In the genomic region with DNA sequence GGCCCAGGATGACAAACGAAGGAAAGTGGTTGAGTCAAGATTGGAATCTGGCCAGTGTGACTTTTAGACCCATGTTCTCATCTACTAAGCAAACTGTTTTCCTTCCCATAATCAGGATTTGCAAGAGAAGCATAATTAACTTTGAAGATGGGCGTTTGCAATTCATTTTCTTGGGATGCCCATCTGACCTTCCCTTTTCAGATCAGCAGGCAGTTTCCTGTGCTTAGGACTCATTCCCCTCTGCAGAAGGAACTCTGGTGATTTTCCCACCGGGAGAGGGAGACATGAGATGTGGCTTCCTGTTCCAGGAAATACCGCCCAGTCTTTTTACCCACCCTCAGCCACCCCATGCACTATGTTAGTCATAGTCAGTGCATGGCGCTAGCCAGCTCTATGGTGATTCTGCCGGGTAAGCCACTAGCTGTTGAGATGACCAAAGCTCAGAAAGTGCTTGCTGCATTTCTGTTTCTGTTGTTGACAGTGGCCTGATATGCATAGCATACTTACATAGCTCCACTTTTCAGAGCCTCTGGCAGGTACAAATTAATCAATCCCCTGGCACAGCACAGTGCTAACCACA, we compare ENCODE assay signal across 9 cellular contexts.
A peak's percentile ranks its signal among the peaks of the same experiment; 100 is the strongest.
DNase-seq lines count a peak whose midpoint lies in the region; ATAC-seq and TF ChIP-seq lines count a peak whose summit lies in the region.
"Had no signal": no experiment of that assay in that cellular context is flagged by ENCODE, and none has a peak within 500 bp of the region (broad histone marks: within the 10 kb centered on the region; RNA-seq: fewer than 3 reads in every experiment).

No MANE protein-coding gene starts in this region.

- H2AFZ ChIP-seq in fibroblast of lung (ENCODE audit: low read length) = no peak overlapping the region

- H3K4me3 ChIP-seq in fibroblast of lung (replicated peaks in 1 of 4; ENCODE audit: control extremely low read depth in 1 of 4, insufficient read depth in 1 of 4, low read depth in 3 of 4, low read length in 4 of 4) = no peak overlapping the region

- peaks cover 4% of the 10 kb centered on the region for H3K36me3 Mint-ChIP-seq in progenitor cell of endocrine pancreas (ENCODE audit: insufficient read depth)

- peaks cover 14% of the 10 kb centered on the region for H3K4me1 Mint-ChIP-seq in progenitor cell of endocrine pancreas (ENCODE audit: low read depth)

- no peaks in the 10 kb centered on the region for H3K9me3 ChIP-seq in fibroblast of lung (ENCODE audit: control insufficient read depth, insufficient read depth, low read depth, low read length)

- no peak overlapping the region for H3K9ac ChIP-seq in fibroblast of lung (ENCODE audit: insufficient read depth, low read length)

- no peak overlapping the region for H3K4me3 Mint-ChIP-seq in progenitor cell of endocrine pancreas (ENCODE audit: low read depth)

- no peaks in the 10 kb centered on the region for H4K20me1 ChIP-seq in fibroblast of lung (ENCODE audit: control insufficient read depth, extremely low read depth, insufficient read depth, low read length)

- H3K27me3 ChIP-seq in fibroblast of lung (ENCODE audit: control insufficient read depth, insufficient read depth, low read length) = no peaks in the 10 kb centered on the region

- H3K27me3 Mint-ChIP-seq in progenitor cell of endocrine pancreas = no peaks in the 10 kb centered on the region

- H3K4me1 ChIP-seq in fibroblast of lung (ENCODE audit: control insufficient read depth, extremely low read depth, insufficient read depth, low read length) = peaks cover 19% of the 10 kb centered on the region

- H3K9me3 Mint-ChIP-seq in progenitor cell of endocrine pancreas (ENCODE audit: low read depth) = no peaks in the 10 kb centered on the region

- H3K79me2 ChIP-seq in fibroblast of lung (ENCODE audit: control insufficient read depth, insufficient read depth, low read length) = no peaks in the 10 kb centered on the region

- ATAC-seq in GM19023 (IDR thresholded peaks at IDR 0.05; ENCODE audit: unreplicated experiment) (no peak), HG02884 (IDR thresholded peaks at IDR 0.05; ENCODE audit: unreplicated experiment) (no peak)

- peak overlapping the region; percentile 52 for H3K4me2 ChIP-seq in fibroblast of lung (ENCODE audit: extremely low read depth, insufficient read depth, low read length)

- H3K27ac Mint-ChIP-seq in progenitor cell of endocrine pancreas = peak overlapping the region; percentile 26

- H3K27ac ChIP-seq in fibroblast of lung (ENCODE audit: insufficient read depth, low read length) = peak overlapping the region; percentile 26

- H3K36me3 ChIP-seq in fibroblast of lung (ENCODE audit: control insufficient read depth, insufficient read depth, low read length) = no peaks in the 10 kb centered on the region

- TF ChIP-seq CTCF in fibroblast of lung (conservative IDR thresholded peaks at IDR 0.05 in 1 of 2, IDR thresholded peaks at IDR 0.05 in 1 of 2; ENCODE audit: low read depth in 1 of 2, low read length in 2 of 2) = no peak
- no peak for TF ChIP-seq CTCF in progenitor cell of endocrine pancreas (IDR thresholded peaks at IDR 0.05; ENCODE audit: unreplicated experiment)

- DNase-seq in COLO829 (ENCODE audit: low spot score) (peak; percentile 57), RKO (ENCODE audit: low spot score) (peak; percentile 21), fibroblast of lung (ENCODE audit: low read depth in 2 of 2) (peak; percentile 85 to 97), progenitor cell of endocrine pancreas (ENCODE audit: low spot score, unreplicated experiment) (no peak), NCI-H524 treated with DMSO at 0.1 percent for 48 hours (lab: John Stamatoyannopoulos, UW) (no peak)
- no peak for DNase-seq in NK-92 treated with Interleukin-12 subunit alpha and Interleukin-12 subunit beta, amount 100 ng/mL, for 24 hours (lab: John Stamatoyannopoulos, UW)
- DNase-seq: stimulated activated CD4-positive, alpha-beta T cell treated with anti-CD3 and anti-CD28 coated beads, Interleukin-4, amount 100 ng/mL, for 1 hour had no signal

Comparison
In these comparisons a context has a peak if more than half of its experiments do, and no peak if none do; other contexts are left out.
1. DNase-seq: peak in COLO829 (single experiment), RKO (single experiment) and fibroblast of lung (2 of 2); none in progenitor cell of endocrine pancreas (single experiment), NCI-H524 treated with DMSO at 0.1 percent for 48 hours (single experiment) and NK-92 treated with Interleukin-12 subunit alpha and Interleukin-12 subunit beta, amount 100 ng/mL, for 24 hours (single experiment).